Comparison of ENCODE assay signal across 8 cellular contexts in the genomic region with DNA sequence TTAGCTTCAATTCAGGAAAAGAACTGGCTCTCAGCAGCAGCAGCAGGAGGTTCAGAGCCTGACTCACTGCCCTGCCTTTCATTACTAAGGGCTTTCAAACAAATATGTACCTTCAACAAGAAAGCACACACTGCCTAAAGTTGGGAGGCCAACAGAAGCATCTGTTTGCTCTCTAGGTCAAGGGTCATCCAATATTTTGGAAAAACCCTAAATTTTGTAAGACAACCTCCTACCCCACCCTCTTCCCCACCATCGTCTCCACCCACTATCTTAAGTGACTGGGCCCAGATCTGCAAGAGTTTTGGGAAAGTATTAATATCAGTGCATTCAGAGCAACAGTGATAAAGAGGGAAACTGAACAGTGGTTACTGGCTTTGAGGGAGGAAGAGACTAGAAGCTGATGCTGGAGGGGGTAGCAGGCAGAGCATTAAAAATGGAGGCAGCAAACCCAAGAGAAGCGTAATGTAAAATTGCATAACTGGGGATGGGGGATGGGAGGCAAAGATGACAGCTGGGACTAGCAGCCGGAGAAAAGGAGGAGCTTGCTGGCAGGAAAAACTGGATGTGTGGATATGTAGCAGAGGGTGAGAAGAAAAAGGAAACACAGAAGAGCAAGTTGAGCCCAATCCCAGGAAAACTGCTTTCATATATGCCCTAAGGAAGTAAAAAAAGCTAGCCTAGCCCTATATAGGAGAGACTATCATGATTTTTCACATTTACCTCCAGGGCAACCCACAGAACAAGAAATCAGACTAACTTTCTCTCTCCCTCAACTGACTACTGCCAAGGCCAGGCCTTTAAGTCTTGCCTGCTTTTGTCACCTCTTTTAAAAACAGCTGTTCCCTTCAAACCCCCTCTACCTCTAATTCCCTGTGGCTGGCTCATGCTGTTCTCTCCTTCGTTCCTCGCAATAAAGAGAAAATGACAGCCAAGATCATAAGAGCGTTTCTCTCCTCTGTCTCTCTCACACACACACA. TPM values are rescaled to one million over a fixed set of nuclear protein-coding genes. Genes with fewer than 3 reads are reported as not detected.
DNase-seq lines count a peak whose midpoint lies in the region; ATAC-seq, FAIRE-seq and TF ChIP-seq lines count a peak whose summit lies in the region.

No MANE protein-coding gene starts in this region.

- H3K27me3 Mint-ChIP-seq in stimulated activated naive CD8-positive, alpha-beta T cell treated with anti-CD3 and anti-CD28 coated beads, Interleukin-15, amount 100 ng/mL, for 72 hours = no peaks in the 10 kb centered on the region

- WGBS in upper lobe of left lung, 2 donors = 44 to 45% methylated on average over 6 of the region's 6 CpGs

- H3K27me3 ChIP-seq in upper lobe of left lung = no peaks in the 10 kb centered on the region

- H3K9me3 ChIP-seq in upper lobe of left lung = no peaks in the 10 kb centered on the region

- DNase-seq in NCI-H510A treated with DMSO at 0.1 percent for 48 hours (lab: John Stamatoyannopoulos, UW) (peak; percentile 65), NCI-H510A (lab: John Stamatoyannopoulos, UW) (no peak), T47D (ENCODE audit: low read depth in 1 of 2, low spot score in 1 of 2) (peak; percentile 10 to 86), left lobe of liver (ENCODE audit: low spot score) (no peak), upper lobe of left lung (peak in 1 of 2 donors; percentile 48), activated gamma-delta T cell (lab: John Stamatoyannopoulos, UW) (no peak), H54 (ENCODE audit: insufficient read length, low spot score) (no peak)
- no peak for DNase-seq in stimulated activated naive CD8-positive, alpha-beta T cell treated with anti-CD3 and anti-CD28 coated beads, Interleukin-15, amount 100 ng/mL, for 72 hours

- peaks cover 0 to 3% (median 0%) of the 10 kb centered on the region in 4 donors for H3K36me3 ChIP-seq in upper lobe of left lung

- FAIRE-seq in H54 (lab: Jason Lieb, UNC) = no peak

- TF ChIP-seq POLR2A in upper lobe of left lung (IDR thresholded peaks at IDR 0.05) = no peak
- no peak for TF ChIP-seq POLR2A in H54 (IDR thresholded peaks at IDR 0.05; ENCODE audit: low read depth, low read length)

- ATAC-seq in left lobe of liver (peak; percentile 79), upper lobe of left lung (ENCODE audit: low FRiP score in 2 of 2) (peak; percentile 56 to 60)
- ATAC-seq in stimulated activated naive CD8-positive, alpha-beta T cell treated with anti-CD3 and anti-CD28 coated beads, Interleukin-15, amount 100 ng/mL, for 72 hours = no peak

- no peak overlapping the region for H3K4me3 ChIP-seq in upper lobe of left lung

- in situ Hi-C loops in T47D (cut with HindIII; ENCODE audit: low pct_unique_long_range_greater_than_20kb, low sequenced_read_pairs) = no loop called here

- H3K9me3 Mint-ChIP-seq in stimulated activated naive CD8-positive, alpha-beta T cell treated with anti-CD3 and anti-CD28 coated beads, Interleukin-15, amount 100 ng/mL, for 72 hours = no peaks in the 10 kb centered on the region

- no peak for TF ChIP-seq CTCF in upper lobe of left lung (IDR thresholded peaks at IDR 0.05)

- H3K4me1 Mint-ChIP-seq in stimulated activated naive CD8-positive, alpha-beta T cell treated with anti-CD3 and anti-CD28 coated beads, Interleukin-15, amount 100 ng/mL, for 72 hours = peaks cover 27% of the 10 kb centered on the region

- H3K27ac ChIP-seq in upper lobe of left lung = peak overlapping the region in 3 of 4 donors; percentile 36 to 45 (median 43)

- no peak overlapping the region for H3K27ac Mint-ChIP-seq in stimulated activated naive CD8-positive, alpha-beta T cell treated with anti-CD3 and anti-CD28 coated beads, Interleukin-15, amount 100 ng/mL, for 72 hours

- H3K4me1 ChIP-seq in upper lobe of left lung = peaks cover 46 to 75% (median 62%) of the 10 kb centered on the region in 4 donors

- no peak for TF ChIP-seq EP300 in upper lobe of left lung (IDR thresholded peaks at IDR 0.05)

- H3K4me3 Mint-ChIP-seq in stimulated activated naive CD8-positive, alpha-beta T cell treated with anti-CD3 and anti-CD28 coated beads, Interleukin-15, amount 100 ng/mL, for 72 hours = no peak overlapping the region

RNA-seq across cellular contexts. Expression of a gene that starts 31.5 kb away (rescaled TPM):
- total RNA-seq in left lobe of liver = 24.2 TPM
- 100 to 1,000 TPM in 4 of 6 donors, 10 to 100 TPM in 2; 70.2 to 151 (median 108) TPM for total RNA-seq in upper lobe of left lung

Comparison
In these comparisons a context has a peak if more than half of its experiments do, and no peak if none do; other contexts are left out.
1. DNase-seq: peak in NCI-H510A treated with DMSO at 0.1 percent for 48 hours (single experiment) and T47D (2 of 2); none in NCI-H510A (single experiment), left lobe of liver (single experiment), activated gamma-delta T cell (single experiment), stimulated activated naive CD8-positive, alpha-beta T cell treated with anti-CD3 and anti-CD28 coated beads, Interleukin-15, amount 100 ng/mL, for 72 hours (0 of 2) and H54 (single experiment).